24 cellular contexts compared by ENCODE assay signal in genomic region chrX:14010566-14010965, GRCh38. TPM values are rescaled to one million over a fixed set of nuclear protein-coding genes. Genes with fewer than 3 reads are reported as not detected.
DNase-seq lines count a peak whose midpoint lies in the region; ATAC-seq, FAIRE-seq and TF ChIP-seq lines count a peak whose summit lies in the region.
"Had no signal": no experiment of that assay in that cellular context is flagged by ENCODE, and none has a peak within 500 bp of the region (broad histone marks: within the 10 kb centered on the region; RNA-seq: fewer than 3 reads in every experiment).

No MANE protein-coding gene starts in this region.

- in situ Hi-C loops in brain microvascular endothelial cell (cut with HindIII; ENCODE audit: low pct_ligation_motif_present, low sequenced_read_pairs), result no loop called here

- H3K27me3 ChIP-seq in PC-3 (ENCODE audit: low read length) (no peaks in the 10 kb centered on the region), foreskin keratinocyte (no peaks in the 10 kb centered on the region), brain microvascular endothelial cell (replicated peaks) (no peaks in the 10 kb centered on the region)

- POLR2A ChIA-PET in A549 (lab: Yijun Ruan, JAX), result no interaction called here
- POLR2A ChIA-PET in PC-3 (lab: Charles Lee; ENCODE audit: unreplicated experiment), result no interaction called here

- H3K4me3 ChIP-seq in A549, result no peak overlapping the region
- no peak overlapping the region for H3K4me3 ChIP-seq in PC-3 (ENCODE audit: low read length)
- no peak overlapping the region for H3K4me3 ChIP-seq in brain microvascular endothelial cell (ENCODE audit: low read depth, low read length)

- CTCF ChIA-PET in A549 (lab: Yijun Ruan, JAX) (no interaction called here), PC-3 (lab: Charles Lee) (no interaction called here)

- intact Hi-C loops in PC-3 (cut with micrococcal nuclease) (no loop called here), left ventricle myocardium superior (cut with micrococcal nuclease) (no loop called here)

- H4K20me1 ChIP-seq in PC-3 (ENCODE audit: low read length), result no peaks in the 10 kb centered on the region

- no peak for DNase-seq in A549 (ENCODE audit: low read depth in 1 of 2, low spot score in 1 of 2)
- peak; percentile 67 for DNase-seq in PC-3
- no peak for DNase-seq in epithelial cell of prostate (ENCODE audit: low read depth, low spot score)
- DNase-seq in foreskin keratinocyte, result peak in 1 of 2 donors; percentile 61
- no peak for DNase-seq in brain microvascular endothelial cell
- DNase-seq in cortex of kidney (lab: John Stamatoyannopoulos, UW), result no peak
- DNase-seq in left ventricle myocardium superior, result no peak
- DNase-seq: 8988T, Calu3, DMS79 treated with DMSO at 0.1 percent for 48 hours, HCEC 1CT, NCI-H1092, NCI-H1417 treated with DMSO at 0.1 percent for 48 hours, NCI-H1694 treated with DMSO at 0.1 percent for 48 hours, NCI-H2081, NCI-H2227 treated with DMSO at 0.1 percent for 48 hours, NCI-H69, SIG-M5, SK-N-SH had no signal

- FAIRE-seq in A549 (lab: Jason Lieb, UNC), result peak; percentile 76
- FAIRE-seq: H1 had no signal

- H3K4me1 ChIP-seq in A549 (no peaks in the 10 kb centered on the region), PC-3 (ENCODE audit: insufficient read depth, low read length) (peaks cover 15% of the 10 kb centered on the region), foreskin keratinocyte (peaks cover 7% of the 10 kb centered on the region)

- no peak for TF ChIP-seq EP300 in A549 (IDR thresholded peaks at IDR 0.05)

- TF ChIP-seq CTCF in A549 (IDR thresholded peaks at IDR 0.05) (no peak), PC-3 (conservative IDR thresholded peaks at IDR 0.05; ENCODE audit: low read depth, low read length) (no peak), foreskin keratinocyte (conservative IDR thresholded peaks at IDR 0.05) (no peak), brain microvascular endothelial cell (IDR thresholded peaks at IDR 0.05; ENCODE audit: low read depth, low read length, missing control alignments) (no peak)

- no peaks in the 10 kb centered on the region for H3F3A ChIP-seq in PC-3 (ENCODE audit: low read length, unreplicated experiment)

- H3K27ac ChIP-seq in A549 (no peak overlapping the region), PC-3 (ENCODE audit: low read length) (peak overlapping the region; percentile 79), epithelial cell of prostate (peak overlapping the region; percentile 61), foreskin keratinocyte (peak overlapping the region; percentile 95), brain microvascular endothelial cell (no peak overlapping the region)
- H3K27ac ChIP-seq: HL-60, KMS-11 had no signal

- no TSS peak for BruUV-seq in PC-3 (replicated peaks; lab: Mats Ljungman, UMichigan)

- 92% methylated on average over 3 of the region's 3 CpGs for WGBS in A549 (ENCODE audit: missing lambda C conversion rate)

- TF ChIP-seq RAD21 in A549 (conservative IDR thresholded peaks at IDR 0.05 in 1 of 2, IDR thresholded peaks at IDR 0.05 in 1 of 2), result no peak

- H3K36me3 ChIP-seq in PC-3 (ENCODE audit: low read depth, low read length), result no peaks in the 10 kb centered on the region
- no peaks in the 10 kb centered on the region for H3K36me3 ChIP-seq in brain microvascular endothelial cell (replicated peaks)

- no peak for TF ChIP-seq POLR2A in A549 (IDR thresholded peaks at IDR 0.05; ENCODE audit: low read length)

- peak overlapping the region; percentile 30; the same call in 1 of the 2 replicates for H3K9ac ChIP-seq in PC-3 (ENCODE audit: low read length)
- H3K9ac ChIP-seq: KMS-11, SK-N-SH had no signal

- no peak for ATAC-seq in A549
- ATAC-seq in PC-3, result peak; percentile 51
- peak; percentile 70 for ATAC-seq in foreskin keratinocyte
- ATAC-seq in HG03520 (IDR thresholded peaks at IDR 0.05; ENCODE audit: unreplicated experiment), result no peak
- no peak for ATAC-seq in left ventricle myocardium superior
- ATAC-seq: Panc1 had no signal

- H3K4me2 ChIP-seq in A549 (no peak overlapping the region), PC-3 (ENCODE audit: low read length) (peak overlapping the region; percentile 61)
- H3K4me2 ChIP-seq: KMS-11, SK-N-SH had no signal

- no peaks in the 10 kb centered on the region for H3K9me2 ChIP-seq in PC-3 (replicated peaks; ENCODE audit: low read length)
- H3K9me2 ChIP-seq: SK-N-SH had no signal

- H2AFZ ChIP-seq in PC-3 (ENCODE audit: low read length), result peak overlapping the region; percentile 43; the same call in 1 of the 2 replicates

- H3K9me3 ChIP-seq in A549, result no peaks in the 10 kb centered on the region
- no peaks in the 10 kb centered on the region for H3K9me3 ChIP-seq in PC-3 (ENCODE audit: low read length)
- H3K9me3 ChIP-seq: SK-N-SH had no signal

- no peaks in the 10 kb centered on the region for H3K79me2 ChIP-seq in PC-3 (ENCODE audit: low read length)

TF ChIP-seq in A549, 52 proteins besides CTCF, POLR2A, EP300 and RAD21:
- no peak for TF ChIP-seq MAX (IDR thresholded peaks at IDR 0.05)
- TF ChIP-seq MAZ (IDR thresholded peaks at IDR 0.05; ENCODE audit: borderline replicate concordance, low read depth, low read length), result no peak
- TF ChIP-seq CEBPB (IDR thresholded peaks at IDR 0.05), result no peak
- TF ChIP-seq RCOR1 (IDR thresholded peaks at IDR 0.05; ENCODE audit: low read depth, low read length), result no peak
- no peak for TF ChIP-seq POLR2AphosphoS2 (conservative IDR thresholded peaks at IDR 0.05; ENCODE audit: low read length)
- TF ChIP-seq CHD4 (IDR thresholded peaks at IDR 0.05; ENCODE audit: borderline replicate concordance), result no peak
- no peak for TF ChIP-seq FOXS1 (CRISPR knock-in tag; IDR thresholded peaks at IDR 0.05)
- no peak for TF ChIP-seq MYC (IDR thresholded peaks at IDR 0.05; ENCODE audit: borderline replicate concordance, low read length)
- no peak for TF ChIP-seq ZNF302 (CRISPR knock-in tag; IDR thresholded peaks at IDR 0.05)
- no peak for TF ChIP-seq HEYL (CRISPR knock-in tag; IDR thresholded peaks at IDR 0.05)

RNA-seq across cellular contexts. Expression of gene GEMIN8, which starts 19.1 kb away (rescaled TPM):
- polyA plus RNA-seq in A549 (2011; rRNA removed), result 21.8 and 27.5 TPM in 2 replicates
- 19.6 and 20.8 TPM in 2 replicates for polyA plus RNA-seq in A549 (2012; cell fraction: cytosol; rRNA removed)
- 23.3 and 23.7 TPM in 2 replicates for polyA plus RNA-seq in A549 (2012; cell fraction: nucleus; rRNA removed)
- polyA plus RNA-seq in A549 (2017; fragmentation: RNase III; extraction: RNeasy Plus Mini Kit Qiagen cat#74134 plus additional on column Dnase treatment), result 13.9 to 15.9 TPM (median 14.2 TPM) in 3 replicates
- 19.1 and 23.6 TPM in 2 replicates for polyA minus RNA-seq in A549 (2011; rRNA and poly(A)+ RNA removed)
- total RNA-seq in PC-3 (2014; rRNA removed), result 6.3 and 8.3 TPM in 2 replicates
- 10.1 and 11.0 TPM in 2 replicates for total RNA-seq in foreskin keratinocyte
- 15.2 and 15.6 TPM in 2 replicates for polyA plus RNA-seq in foreskin keratinocyte
- total RNA-seq in left ventricle myocardium superior, result 8.3 TPM

Comparison
In these comparisons a context has a peak if more than half of its experiments do, and no peak if none do; other contexts are left out.
1. ATAC-seq: peak in PC-3 (single experiment) and foreskin keratinocyte (single experiment); none in A549 (0 of 2), HG03520 (single experiment) and left ventricle myocardium superior (single experiment).
2. H3K27ac ChIP-seq: peak in PC-3 (single experiment), epithelial cell of prostate (single experiment) and foreskin keratinocyte (single experiment); none in A549 (0 of 2) and brain microvascular endothelial cell (single experiment).